ENCODE assay signal across 1 cellular context in genomic region chr22:46846154-46846831, GRCh38.
TF ChIP-seq lines count a peak whose summit lies in the region.

No MANE protein-coding gene starts in this region.

TF ChIP-seq in WTC11, 78 proteins besides CTCF, POLR2A, EP300 and RAD21 (continued from another document):
- TF ChIP-seq, protein P1, sequence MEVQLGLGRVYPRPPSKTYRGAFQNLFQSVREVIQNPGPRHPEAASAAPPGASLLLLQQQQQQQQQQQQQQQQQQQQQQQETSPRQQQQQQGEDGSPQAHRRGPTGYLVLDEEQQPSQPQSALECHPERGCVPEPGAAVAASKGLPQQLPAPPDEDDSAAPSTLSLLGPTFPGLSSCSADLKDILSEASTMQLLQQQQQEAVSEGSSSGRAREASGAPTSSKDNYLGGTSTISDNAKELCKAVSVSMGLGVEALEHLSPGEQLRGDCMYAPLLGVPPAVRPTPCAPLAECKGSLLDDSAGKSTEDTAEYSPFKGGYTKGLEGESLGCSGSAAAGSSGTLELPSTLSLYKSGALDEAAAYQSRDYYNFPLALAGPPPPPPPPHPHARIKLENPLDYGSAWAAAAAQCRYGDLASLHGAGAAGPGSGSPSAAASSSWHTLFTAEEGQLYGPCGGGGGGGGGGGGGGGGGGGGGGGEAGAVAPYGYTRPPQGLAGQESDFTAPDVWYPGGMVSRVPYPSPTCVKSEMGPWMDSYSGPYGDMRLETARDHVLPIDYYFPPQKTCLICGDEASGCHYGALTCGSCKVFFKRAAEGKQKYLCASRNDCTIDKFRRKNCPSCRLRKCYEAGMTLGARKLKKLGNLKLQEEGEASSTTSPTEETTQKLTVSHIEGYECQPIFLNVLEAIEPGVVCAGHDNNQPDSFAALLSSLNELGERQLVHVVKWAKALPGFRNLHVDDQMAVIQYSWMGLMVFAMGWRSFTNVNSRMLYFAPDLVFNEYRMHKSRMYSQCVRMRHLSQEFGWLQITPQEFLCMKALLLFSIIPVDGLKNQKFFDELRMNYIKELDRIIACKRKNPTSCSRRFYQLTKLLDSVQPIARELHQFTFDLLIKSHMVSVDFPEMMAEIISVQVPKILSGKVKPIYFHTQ (CRISPR knock-in tag; IDR thresholded peaks at IDR 0.05) = no peak
TF ChIP-seq in WTC11: peak in this region for 0.
